Comparison of ENCODE assay signal across 1 cellular context in the genomic region with DNA sequence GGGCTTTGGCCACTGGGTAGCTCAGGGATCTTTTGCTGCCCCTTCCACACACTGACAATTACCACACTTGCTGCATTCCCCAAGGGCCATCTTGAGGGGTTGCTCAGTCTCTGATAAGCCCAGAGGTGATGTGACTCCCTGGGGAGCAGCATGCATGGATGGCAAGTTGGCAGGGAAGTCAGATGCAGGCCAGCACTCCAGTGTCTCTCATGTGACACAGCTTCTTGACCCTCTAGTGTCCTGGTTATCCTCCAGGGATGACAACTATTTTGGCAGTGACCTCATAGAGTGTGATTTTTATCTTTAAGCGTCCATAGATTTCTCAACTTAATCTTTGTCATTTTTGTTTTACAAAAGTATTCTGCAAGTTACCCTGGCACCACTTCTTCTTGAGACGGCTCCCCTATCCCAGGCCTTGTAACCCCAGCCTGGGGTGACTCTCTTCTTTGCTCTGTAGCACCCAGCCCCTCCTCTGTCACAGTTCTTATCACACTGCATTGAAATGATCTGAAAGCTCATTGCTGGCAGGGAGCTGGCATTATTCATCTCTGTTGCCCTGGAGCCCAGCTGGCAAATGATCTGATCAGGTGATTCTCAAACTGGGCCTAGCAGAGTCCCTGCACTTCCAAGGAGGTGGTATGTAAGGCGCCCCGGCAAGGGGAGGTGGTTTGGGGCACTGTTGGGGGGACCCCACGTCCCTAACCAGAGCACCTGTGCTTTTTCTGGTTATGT.
TF ChIP-seq lines count a peak whose summit lies in the region.

No MANE protein-coding gene starts in this region.

TF ChIP-seq in GM23338, 12 proteins besides CTCF, POLR2A, EP300 and RAD21 (continued from another document):
- TF ChIP-seq, protein P1, sequence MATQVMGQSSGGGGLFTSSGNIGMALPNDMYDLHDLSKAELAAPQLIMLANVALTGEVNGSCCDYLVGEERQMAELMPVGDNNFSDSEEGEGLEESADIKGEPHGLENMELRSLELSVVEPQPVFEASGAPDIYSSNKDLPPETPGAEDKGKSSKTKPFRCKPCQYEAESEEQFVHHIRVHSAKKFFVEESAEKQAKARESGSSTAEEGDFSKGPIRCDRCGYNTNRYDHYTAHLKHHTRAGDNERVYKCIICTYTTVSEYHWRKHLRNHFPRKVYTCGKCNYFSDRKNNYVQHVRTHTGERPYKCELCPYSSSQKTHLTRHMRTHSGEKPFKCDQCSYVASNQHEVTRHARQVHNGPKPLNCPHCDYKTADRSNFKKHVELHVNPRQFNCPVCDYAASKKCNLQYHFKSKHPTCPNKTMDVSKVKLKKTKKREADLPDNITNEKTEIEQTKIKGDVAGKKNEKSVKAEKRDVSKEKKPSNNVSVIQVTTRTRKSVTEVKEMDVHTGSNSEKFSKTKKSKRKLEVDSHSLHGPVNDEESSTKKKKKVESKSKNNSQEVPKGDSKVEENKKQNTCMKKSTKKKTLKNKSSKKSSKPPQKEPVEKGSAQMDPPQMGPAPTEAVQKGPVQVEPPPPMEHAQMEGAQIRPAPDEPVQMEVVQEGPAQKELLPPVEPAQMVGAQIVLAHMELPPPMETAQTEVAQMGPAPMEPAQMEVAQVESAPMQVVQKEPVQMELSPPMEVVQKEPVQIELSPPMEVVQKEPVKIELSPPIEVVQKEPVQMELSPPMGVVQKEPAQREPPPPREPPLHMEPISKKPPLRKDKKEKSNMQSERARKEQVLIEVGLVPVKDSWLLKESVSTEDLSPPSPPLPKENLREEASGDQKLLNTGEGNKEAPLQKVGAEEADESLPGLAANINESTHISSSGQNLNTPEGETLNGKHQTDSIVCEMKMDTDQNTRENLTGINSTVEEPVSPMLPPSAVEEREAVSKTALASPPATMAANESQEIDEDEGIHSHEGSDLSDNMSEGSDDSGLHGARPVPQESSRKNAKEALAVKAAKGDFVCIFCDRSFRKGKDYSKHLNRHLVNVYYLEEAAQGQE (IDR thresholded peaks at IDR 0.05; ENCODE audit: unreplicated experiment): no peak
